In genomic region chr2:39121523-39122063, GRCh38 we compare ENCODE assay signal across 8 cellular contexts. TPM values are rescaled to one million over a fixed set of nuclear protein-coding genes. Genes with fewer than 3 reads are reported as not detected.
DNase-seq lines count a peak whose midpoint lies in the region; ATAC-seq and TF ChIP-seq lines count a peak whose summit lies in the region.

No MANE protein-coding gene starts in this region.

- no peaks in the 10 kb centered on the region for H3K36me3 ChIP-seq in thoracic aorta

- peak overlapping the region; percentile 84 for H3K4me3 Mint-ChIP-seq in activated CD4-positive, alpha-beta memory T cell treated with anti-CD3 and anti-CD28 coated beads, Interleukin-2, amount 10 ng/mL, durations not matched to agents 7 days and 5 days
- H3K4me3 Mint-ChIP-seq in immature natural killer cell = peak overlapping the region; percentile 92 to 95 (median 94)

- peaks cover 21 to 55% of the 10 kb centered on the region in 2 donors for H3K4me1 ChIP-seq in thoracic aorta (ENCODE audit: control insufficient read depth in 1 of 2, low read depth in 2 of 2)

- H3K4me1 Mint-ChIP-seq in activated CD4-positive, alpha-beta memory T cell treated with anti-CD3 and anti-CD28 coated beads, Interleukin-2, amount 10 ng/mL, durations not matched to agents 7 days and 5 days = peaks cover 59% of the 10 kb centered on the region
- peaks cover 60 to 68% of the 10 kb centered on the region in 2 donors for H3K4me1 Mint-ChIP-seq in immature natural killer cell

- CTCF ChIA-PET in activated CD4-positive, alpha-beta memory T cell treated with anti-CD3 and anti-CD28 coated beads, Interleukin-2, amount 10 ng/mL, durations not matched to agents 7 days and 5 days (lab: Charles Lee) = interaction anchor here (1.2 to 6.3 kb wide), 6 partner anchors 21 to 107 kb away, joined by 3 to 134 read pairs (median 7); no protein-coding TSS in a partner anchor

- no peaks in the 10 kb centered on the region for H3K9me3 ChIP-seq in thoracic aorta

- H3K4me3 ChIP-seq in AG10803 (ENCODE audit: low read length) = peak overlapping the region; percentile 83
- peak overlapping the region; percentile 87 for H3K4me3 ChIP-seq in thoracic aorta

- POLR2A ChIA-PET in activated CD4-positive, alpha-beta memory T cell treated with anti-CD3 and anti-CD28 coated beads, Interleukin-2, amount 10 ng/mL, durations not matched to agents 7 days and 5 days (lab: Charles Lee) = interaction anchor here (0.8 to 17.0 kb wide), 25 partner anchors 6 to 523 kb away, joined by 3 to 770 read pairs (median 5); partner anchors contain the start of gene SRSF7

- peak overlapping the region; percentile 89 for H3K27ac Mint-ChIP-seq in activated CD4-positive, alpha-beta memory T cell treated with anti-CD3 and anti-CD28 coated beads, Interleukin-2, amount 10 ng/mL, durations not matched to agents 7 days and 5 days
- H3K27ac Mint-ChIP-seq in immature natural killer cell = peak overlapping the region; percentile 91 to 97 (median 96)

- H3K9me3 Mint-ChIP-seq in activated CD4-positive, alpha-beta memory T cell treated with anti-CD3 and anti-CD28 coated beads, Interleukin-2, amount 10 ng/mL, durations not matched to agents 7 days and 5 days = no peaks in the 10 kb centered on the region
- H3K9me3 Mint-ChIP-seq in immature natural killer cell = no peaks in the 10 kb centered on the region

- H3K27me3 ChIP-seq in thoracic aorta (replicated peaks; ENCODE audit: insufficient read depth) = no peaks in the 10 kb centered on the region

- DNase-seq in AG10803 (ENCODE audit: low read depth) (no peak), HT1080 (ENCODE audit: low read depth) (peak; percentile 9), immature natural killer cell (no peak), thoracic aorta (ENCODE audit: low spot score) (no peak), mucosa of gallbladder (ENCODE audit: low spot score) (no peak)
- no peak for DNase-seq in activated CD4-positive, alpha-beta memory T cell treated with anti-CD3 and anti-CD28 coated beads, Interleukin-2, amount 10 ng/mL, durations not matched to agents 7 days and 5 days

- no peaks in the 10 kb centered on the region for H3K27me3 Mint-ChIP-seq in activated CD4-positive, alpha-beta memory T cell treated with anti-CD3 and anti-CD28 coated beads, Interleukin-2, amount 10 ng/mL, durations not matched to agents 7 days and 5 days
- H3K27me3 Mint-ChIP-seq in immature natural killer cell (ENCODE audit: low read depth in 3 of 3) = peaks cover 4 to 18% (median 11%) of the 10 kb centered on the region in 3 donors

- peak overlapping the region; percentile 70 to 89 for H3K27ac ChIP-seq in thoracic aorta

- peaks cover 55% of the 10 kb centered on the region for H3K36me3 Mint-ChIP-seq in activated CD4-positive, alpha-beta memory T cell treated with anti-CD3 and anti-CD28 coated beads, Interleukin-2, amount 10 ng/mL, durations not matched to agents 7 days and 5 days (ENCODE audit: low read depth)
- H3K36me3 Mint-ChIP-seq in immature natural killer cell = no peaks in the 10 kb centered on the region

- no peak for TF ChIP-seq CTCF in AG10803 (conservative IDR thresholded peaks at IDR 0.05; ENCODE audit: low read length)
- TF ChIP-seq CTCF in thoracic aorta (IDR thresholded peaks at IDR 0.05) = no peak

- no peak for ATAC-seq in thoracic aorta (ENCODE audit: insufficient number of reproducible peaks, low FRiP score, low read depth)
- no peak for ATAC-seq in GM19324 (IDR thresholded peaks at IDR 0.05; ENCODE audit: low FRiP score, unreplicated experiment)
- ATAC-seq in GM19397 (IDR thresholded peaks at IDR 0.05; ENCODE audit: unreplicated experiment) = no peak

RNA-seq across cellular contexts. Expression of gene SOS1, which starts 0.7 kb away (rescaled TPM):
- 9.4 and 11.4 TPM in 2 replicates for total RNA-seq in HT1080 (2014; rRNA removed; shearing (Covaris generic))
- 9.1 and 13.3 TPM in 2 replicates for polyA plus RNA-seq in HT1080 (2015; cell fraction: cytosol; rRNA removed)
- polyA plus RNA-seq in HT1080 (2015; cell fraction: nucleus; rRNA removed) = 35.9 and 42.9 TPM in 2 replicates
- total RNA-seq in activated CD4-positive, alpha-beta memory T cell treated with anti-CD3 and anti-CD28 coated beads, Interleukin-2, amount 10 ng/mL, durations not matched to agents 7 days and 5 days = 100 to 1,000 TPM; 229 to 254 TPM
- polyA plus RNA-seq in immature natural killer cell = 10 to 100 TPM in 1 of 3 donors, 1 to 10 TPM in 2; 3.6 to 12.8 (median 8.2) TPM
- total RNA-seq in thoracic aorta = 10 to 100 TPM; 29.8 to 61.2 TPM
- total RNA-seq in mucosa of gallbladder = 42.1 TPM
